In the genomic region with DNA sequence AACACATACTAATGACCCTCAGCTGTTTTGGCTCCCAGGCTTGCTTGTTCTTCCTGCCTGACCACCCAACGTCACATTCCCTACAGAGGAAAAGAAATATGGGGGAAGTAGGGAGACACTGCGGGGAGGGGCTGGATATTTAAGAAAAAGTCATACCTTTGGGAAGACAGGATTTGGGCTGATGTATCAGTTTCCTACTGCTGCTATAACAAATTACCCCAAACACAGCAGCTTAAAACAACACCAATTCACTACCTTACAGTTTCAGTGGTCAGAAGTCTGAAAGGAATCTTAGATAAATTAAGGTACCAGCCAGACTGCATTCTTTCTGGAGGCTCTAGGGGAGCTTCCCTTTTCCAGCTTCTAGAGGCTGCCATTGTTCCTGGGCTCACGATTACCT, we compare ENCODE assay signal across 2 cellular contexts.
A peak's percentile ranks its signal among the peaks of the same experiment; 100 is the strongest.
TF ChIP-seq lines count a peak whose summit lies in the region.

No MANE protein-coding gene starts in this region.

TF ChIP-seq in HepG2, 621 proteins besides CTCF, POLR2A, EP300 and RAD21:
- TF ChIP-seq, protein P1, sequence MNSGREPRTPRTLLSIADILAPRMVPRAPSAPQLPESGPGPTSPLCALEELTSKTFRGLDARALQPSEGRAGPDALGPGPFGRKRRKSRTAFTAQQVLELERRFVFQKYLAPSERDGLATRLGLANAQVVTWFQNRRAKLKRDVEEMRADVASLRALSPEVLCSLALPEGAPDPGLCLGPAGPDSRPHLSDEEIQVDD (CRISPR knock-in tag; IDR thresholded peaks at IDR 0.05; ENCODE audit: borderline replicate concordance), result no peak
- TF ChIP-seq ZNF678 (CRISPR knock-in tag; IDR thresholded peaks at IDR 0.05), result no peak
- peak; percentile 93 for TF ChIP-seq ZNF12 (CRISPR knock-in tag; IDR thresholded peaks at IDR 0.05)
- no peak for TF ChIP-seq SNAPC2 (CRISPR knock-in tag; IDR thresholded peaks at IDR 0.05)
- TF ChIP-seq, protein P2, sequence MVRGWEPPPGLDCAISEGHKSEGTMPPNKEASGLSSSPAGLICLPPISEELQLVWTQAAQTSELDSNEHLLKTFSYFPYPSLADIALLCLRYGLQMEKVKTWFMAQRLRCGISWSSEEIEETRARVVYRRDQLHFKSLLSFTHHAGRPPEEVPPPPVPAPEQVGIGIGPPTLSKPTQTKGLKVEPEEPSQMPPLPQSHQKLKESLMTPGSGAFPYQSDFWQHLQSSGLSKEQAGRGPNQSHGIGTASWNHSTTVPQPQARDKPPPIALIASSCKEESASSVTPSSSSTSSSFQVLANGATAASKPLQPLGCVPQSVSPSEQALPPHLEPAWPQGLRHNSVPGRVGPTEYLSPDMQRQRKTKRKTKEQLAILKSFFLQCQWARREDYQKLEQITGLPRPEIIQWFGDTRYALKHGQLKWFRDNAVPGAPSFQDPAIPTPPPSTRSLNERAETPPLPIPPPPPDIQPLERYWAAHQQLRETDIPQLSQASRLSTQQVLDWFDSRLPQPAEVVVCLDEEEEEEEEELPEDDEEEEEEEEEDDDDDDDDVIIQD (CRISPR knock-in tag; IDR thresholded peaks at IDR 0.05; ENCODE audit: low read depth), result no peak
- TF ChIP-seq HDAC1 (CRISPR knock-in tag; IDR thresholded peaks at IDR 0.05), result no peak
TF ChIP-seq in HepG2: peak in this region for 1.

TF ChIP-seq in GM23338, 12 proteins besides CTCF, POLR2A, EP300 and RAD21:
- TF ChIP-seq STAT1 (IDR thresholded peaks at IDR 0.05; ENCODE audit: unreplicated experiment), result no peak
